In the genomic region with DNA sequence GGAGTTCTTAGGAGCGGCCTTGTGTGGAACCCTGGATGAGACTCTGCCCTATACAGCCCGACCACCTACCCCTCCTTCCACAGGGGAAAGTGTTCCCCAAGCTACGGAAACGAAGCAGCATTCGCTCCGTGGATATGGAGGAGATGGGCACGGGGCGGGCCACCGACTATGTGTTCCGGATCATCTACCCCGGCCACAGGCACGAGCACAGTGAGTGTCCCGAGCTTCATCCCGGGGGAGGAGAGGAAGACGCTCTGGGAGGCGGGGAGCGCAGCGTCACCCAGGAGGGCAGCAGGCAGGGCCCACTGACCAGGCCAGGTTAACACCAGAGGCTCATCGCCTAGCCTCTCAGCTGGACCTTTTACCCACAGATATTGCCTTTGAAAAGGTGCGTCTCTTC, we compare ENCODE assay signal across 1 cellular context.
TF ChIP-seq lines count a peak whose summit lies in the region.

No MANE protein-coding gene starts in this region.

TF ChIP-seq in IMR-90, 13 proteins besides CTCF, POLR2A, EP300 and RAD21:
- TF ChIP-seq USF2 (IDR thresholded peaks at IDR 0.05; ENCODE audit: low read depth, low read length) (no peak), MAZ (IDR thresholded peaks at IDR 0.05; ENCODE audit: borderline replicate concordance, low read depth, low read length) (no peak), ELK1 (IDR thresholded peaks at IDR 0.05; ENCODE audit: borderline replicate concordance, low read depth, low read length) (no peak), MAFK (IDR thresholded peaks at IDR 0.05; ENCODE audit: low read depth, low read length) (no peak), CEBPB (IDR thresholded peaks at IDR 0.05; ENCODE audit: low read depth, low read length) (no peak), NFE2L2 (IDR thresholded peaks at IDR 0.05; ENCODE audit: low read depth, low read length) (no peak), MXI1 (IDR thresholded peaks at IDR 0.05; ENCODE audit: borderline replicate concordance, low read depth, low read length) (no peak), CHD1 (IDR thresholded peaks at IDR 0.05; ENCODE audit: low read depth, low read length) (no peak), FOS (IDR thresholded peaks at IDR 0.05; ENCODE audit: low read depth, low read length) (no peak), SMC3 (IDR thresholded peaks at IDR 0.05; ENCODE audit: low read depth, low read length) (no peak), BHLHE40 (IDR thresholded peaks at IDR 0.05; ENCODE audit: low read depth, low read length) (no peak), RCOR1 (IDR thresholded peaks at IDR 0.05; ENCODE audit: insufficient replicate concordance, low read length) (no peak), RFX5 (IDR thresholded peaks at IDR 0.05; ENCODE audit: low read depth, low read length) (no peak)
